ENCODE assay signal across 29 cellular contexts in genomic region chr3:29804044-29804443, GRCh38.
"Had no signal": no experiment of that assay in that cellular context is flagged by ENCODE, and none has a peak within 500 bp of the region (broad histone marks: within the 10 kb centered on the region; RNA-seq: fewer than 3 reads in every experiment).

No MANE protein-coding gene starts in this region.

- H3K27ac ChIP-seq: stomach, suprapubic skin, testis, thoracic aorta, thyroid gland, tibial artery, tibial nerve, transverse colon, upper lobe of left lung, upper lobe of right lung, uterus, vagina had no signal

- H3K4me1 ChIP-seq: suprapubic skin, testis, transverse colon, upper lobe of left lung, upper lobe of right lung, uterus, vagina had no signal

- H3K9me3 Mint-ChIP-seq: stimulated activated memory B cell treated with anti-CD40 and anti-IgM and Interleukin-4, amounts not matched to agents 10 μg/mL and 1 μg/mL and 100 μg/mL, for 72 hours; stimulated activated naive B cell treated with anti-CD40 and anti-IgM and Interleukin-4, amounts not matched to agents 10 μg/mL and 1 μg/mL and 100 μg/mL, for 72 hours; stimulated activated naive CD8-positive, alpha-beta T cell treated with anti-CD3 and anti-CD28 coated beads, Interleukin-15, amount 100 ng/mL, for 72 hours; stimulated activated naive CD8-positive, alpha-beta T cell treated with anti-CD3 and anti-CD28 coated beads, Interleukin-15, Interleukin-2, amounts not matched to agents 100 ng/mL and 50 ng/mL, for 24 hours had no signal

- H3K4me1 Mint-ChIP-seq: stimulated activated effector memory CD8-positive, alpha-beta T cell treated with anti-CD3 and anti-CD28 coated beads, Interleukin-12 subunit alpha, Interleukin-12 subunit beta, amount 100 ng/mL, for 72 hours; stimulated activated memory B cell treated with anti-CD40 and anti-IgM and Interleukin-4, amounts not matched to agents 10 μg/mL and 1 μg/mL and 100 μg/mL, for 72 hours; stimulated activated naive B cell treated with anti-CD40 and anti-IgM and Interleukin-4, amounts not matched to agents 10 μg/mL and 1 μg/mL and 100 μg/mL, for 72 hours; stimulated activated naive CD8-positive, alpha-beta T cell treated with anti-CD3 and anti-CD28 coated beads, Interleukin-15, amount 100 ng/mL, for 72 hours had no signal

- H3K9me3 ChIP-seq: stomach, suprapubic skin, testis, thoracic aorta, thyroid gland, tibial artery, tibial nerve, transverse colon, upper lobe of left lung, upper lobe of right lung, uterus, vagina had no signal

- H3K27ac Mint-ChIP-seq: stimulated activated effector memory CD8-positive, alpha-beta T cell treated with anti-CD3 and anti-CD28 coated beads, Interleukin-12 subunit alpha, Interleukin-12 subunit beta, amount 100 ng/mL, for 72 hours; stimulated activated memory B cell treated with anti-CD40 and anti-IgM and Interleukin-4, amounts not matched to agents 10 μg/mL and 1 μg/mL and 100 μg/mL, for 72 hours; stimulated activated naive B cell treated with anti-CD40 and anti-IgM and Interleukin-4, amounts not matched to agents 10 μg/mL and 1 μg/mL and 100 μg/mL, for 72 hours; stimulated activated naive CD8-positive, alpha-beta T cell treated with anti-CD3 and anti-CD28 coated beads, Interleukin-15, amount 100 ng/mL, for 72 hours; stimulated activated naive CD8-positive, alpha-beta T cell treated with anti-CD3 and anti-CD28 coated beads, Interleukin-15, Interleukin-2, amounts not matched to agents 100 ng/mL and 50 ng/mL, for 24 hours; type B pancreatic cell had no signal

- DNase-seq: stimulated activated CD4-positive, alpha-beta T cell treated with anti-CD3 and anti-CD28 coated beads, Interleukin-2, amount 100 ng/mL, for 48 hours; stimulated activated CD4-positive, alpha-beta T cell treated with anti-CD3 and anti-CD28 coated beads, Interleukin-4, amount 100 ng/mL, for 1 hour; stimulated activated CD4-positive, alpha-beta T cell treated with anti-CD3 and anti-CD28 coated beads, Interleukin-4, amount 100 ng/mL, for 24 hours; stimulated activated CD4-positive, alpha-beta T cell treated with anti-CD3 and anti-CD28 coated beads, Interleukin-4, amount 100 ng/mL, for 4 hours; stimulated activated CD8-positive, alpha-beta memory T cell treated with anti-CD3 and anti-CD28 coated beads, Interleukin-4, amount 100 ng/mL, for 48 hours; stimulated activated naive B cell treated with anti-CD40 and anti-IgM and Interleukin-4, amounts not matched to agents 10 μg/mL and 1 μg/mL and 100 μg/mL, for 72 hours; stimulated activated naive CD4-positive, alpha-beta T cell; stimulated activated naive CD4-positive, alpha-beta T cell treated with Interleukin-2 at 50 U/mL for 16 hours; stimulated activated naive CD8-positive, alpha-beta T cell treated with anti-CD3 and anti-CD28 coated beads, Interleukin-15, amount 100 ng/mL, for 72 hours; stimulated activated naive CD8-positive, alpha-beta T cell treated with anti-CD3 and anti-CD28 coated beads, Interleukin-15, Interleukin-2, amounts not matched to agents 100 U/mL and 50 U/mL, for 24 hours; stomach; substantia nigra; testis; thyroid gland; tibial artery; transverse colon; trophoblast cell; upper lobe of left lung; upper lobe of right lung; uterus had no signal

- H3K4me3 Mint-ChIP-seq: stimulated activated effector memory CD8-positive, alpha-beta T cell treated with anti-CD3 and anti-CD28 coated beads, Interleukin-12 subunit alpha, Interleukin-12 subunit beta, amount 100 ng/mL, for 72 hours; stimulated activated memory B cell treated with anti-CD40 and anti-IgM and Interleukin-4, amounts not matched to agents 10 μg/mL and 1 μg/mL and 100 μg/mL, for 72 hours; stimulated activated naive B cell treated with anti-CD40 and anti-IgM and Interleukin-4, amounts not matched to agents 10 μg/mL and 1 μg/mL and 100 μg/mL, for 72 hours; stimulated activated naive CD8-positive, alpha-beta T cell treated with anti-CD3 and anti-CD28 coated beads, Interleukin-15, amount 100 ng/mL, for 72 hours; stimulated activated naive CD8-positive, alpha-beta T cell treated with anti-CD3 and anti-CD28 coated beads, Interleukin-15, Interleukin-2, amounts not matched to agents 100 ng/mL and 50 ng/mL, for 24 hours; type B pancreatic cell had no signal

- H3K36me3 Mint-ChIP-seq: stimulated activated effector memory CD8-positive, alpha-beta T cell treated with anti-CD3 and anti-CD28 coated beads, Interleukin-12 subunit alpha, Interleukin-12 subunit beta, amount 100 ng/mL, for 72 hours; stimulated activated memory B cell treated with anti-CD40 and anti-IgM and Interleukin-4, amounts not matched to agents 10 μg/mL and 1 μg/mL and 100 μg/mL, for 72 hours; stimulated activated naive B cell treated with anti-CD40 and anti-IgM and Interleukin-4, amounts not matched to agents 10 μg/mL and 1 μg/mL and 100 μg/mL, for 72 hours; type B pancreatic cell had no signal

- ATAC-seq: stimulated activated effector memory CD8-positive, alpha-beta T cell treated with anti-CD3 and anti-CD28 coated beads, Interleukin-12 subunit alpha, Interleukin-12 subunit beta, amount 100 ng/mL, for 72 hours; stimulated activated memory B cell treated with anti-CD40 and anti-IgM and Interleukin-4, amounts not matched to agents 10 μg/mL and 1 μg/mL and 100 μg/mL, for 72 hours; stimulated activated naive B cell treated with anti-CD40 and anti-IgM and Interleukin-4, amounts not matched to agents 10 μg/mL and 1 μg/mL and 100 μg/mL, for 72 hours; stimulated activated naive CD8-positive, alpha-beta T cell treated with anti-CD3 and anti-CD28 coated beads, Interleukin-15, amount 100 ng/mL, for 72 hours; stimulated activated naive CD8-positive, alpha-beta T cell treated with anti-CD3 and anti-CD28 coated beads, Interleukin-15, Interleukin-2, amounts not matched to agents 100 U/mL and 50 U/mL, for 24 hours; upper lobe of right lung had no signal

- FAIRE-seq: urothelium cell line had no signal

- H3K27me3 Mint-ChIP-seq: stimulated activated memory B cell treated with anti-CD40 and anti-IgM and Interleukin-4, amounts not matched to agents 10 μg/mL and 1 μg/mL and 100 μg/mL, for 72 hours; stimulated activated naive B cell treated with anti-CD40 and anti-IgM and Interleukin-4, amounts not matched to agents 10 μg/mL and 1 μg/mL and 100 μg/mL, for 72 hours; stimulated activated naive CD8-positive, alpha-beta T cell treated with anti-CD3 and anti-CD28 coated beads, Interleukin-15, Interleukin-2, amounts not matched to agents 100 ng/mL and 50 ng/mL, for 24 hours; type B pancreatic cell had no signal

- H3K4me3 ChIP-seq: stomach, suprapubic skin, testis, thoracic aorta, thyroid gland, tibial artery, tibial nerve, transverse colon, upper lobe of left lung, upper lobe of right lung, uterus, vagina had no signal

- H3K36me3 ChIP-seq: stomach, suprapubic skin, thoracic aorta, thyroid gland, tibial artery, tibial nerve, transverse colon, upper lobe of left lung, upper lobe of right lung, uterus, vagina had no signal

- H3K27me3 ChIP-seq: stomach, suprapubic skin, testis, thyroid gland, tibial artery, tibial nerve, transverse colon, upper lobe of left lung, upper lobe of right lung, uterus, vagina had no signal
